2 cellular contexts compared by ENCODE assay signal in the genomic region with DNA sequence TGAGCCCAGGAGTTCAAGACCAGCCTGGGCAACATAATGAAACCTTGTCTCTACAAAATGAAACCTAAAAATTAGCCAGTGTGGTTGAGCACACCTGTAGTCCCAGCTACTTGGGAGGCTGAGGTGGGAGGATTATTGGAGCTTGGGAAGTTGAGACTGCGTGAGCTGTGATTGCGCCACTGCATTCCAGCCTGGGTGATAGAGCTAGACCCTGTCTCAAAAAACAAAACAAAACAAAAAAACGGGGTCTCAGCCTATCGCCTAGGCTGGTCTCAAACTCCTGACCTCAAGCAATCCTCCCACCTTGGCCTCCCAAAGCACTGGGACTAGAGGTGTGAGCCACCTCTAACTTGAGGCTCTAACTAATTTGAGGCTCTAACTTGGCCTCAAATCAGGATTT.
TF ChIP-seq lines count a peak whose summit lies in the region.

No MANE protein-coding gene starts in this region.

TF ChIP-seq in IMR-90, 13 proteins besides CTCF, POLR2A, EP300 and RAD21:
- TF ChIP-seq, protein P1, sequence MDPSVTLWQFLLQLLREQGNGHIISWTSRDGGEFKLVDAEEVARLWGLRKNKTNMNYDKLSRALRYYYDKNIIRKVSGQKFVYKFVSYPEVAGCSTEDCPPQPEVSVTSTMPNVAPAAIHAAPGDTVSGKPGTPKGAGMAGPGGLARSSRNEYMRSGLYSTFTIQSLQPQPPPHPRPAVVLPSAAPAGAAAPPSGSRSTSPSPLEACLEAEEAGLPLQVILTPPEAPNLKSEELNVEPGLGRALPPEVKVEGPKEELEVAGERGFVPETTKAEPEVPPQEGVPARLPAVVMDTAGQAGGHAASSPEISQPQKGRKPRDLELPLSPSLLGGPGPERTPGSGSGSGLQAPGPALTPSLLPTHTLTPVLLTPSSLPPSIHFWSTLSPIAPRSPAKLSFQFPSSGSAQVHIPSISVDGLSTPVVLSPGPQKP (IDR thresholded peaks at IDR 0.05; ENCODE audit: borderline replicate concordance, low read depth, low read length): no peak
- no peak for TF ChIP-seq MAFK (IDR thresholded peaks at IDR 0.05; ENCODE audit: low read depth, low read length)
- TF ChIP-seq CEBPB (IDR thresholded peaks at IDR 0.05; ENCODE audit: low read depth, low read length): peak; percentile 24; the same call in 1 of the 2 replicates
- TF ChIP-seq, protein P2, sequence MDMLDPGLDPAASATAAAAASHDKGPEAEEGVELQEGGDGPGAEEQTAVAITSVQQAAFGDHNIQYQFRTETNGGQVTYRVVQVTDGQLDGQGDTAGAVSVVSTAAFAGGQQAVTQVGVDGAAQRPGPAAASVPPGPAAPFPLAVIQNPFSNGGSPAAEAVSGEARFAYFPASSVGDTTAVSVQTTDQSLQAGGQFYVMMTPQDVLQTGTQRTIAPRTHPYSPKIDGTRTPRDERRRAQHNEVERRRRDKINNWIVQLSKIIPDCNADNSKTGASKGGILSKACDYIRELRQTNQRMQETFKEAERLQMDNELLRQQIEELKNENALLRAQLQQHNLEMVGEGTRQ (IDR thresholded peaks at IDR 0.05; ENCODE audit: low read depth, low read length): no peak
- no peak for TF ChIP-seq RFX5 (IDR thresholded peaks at IDR 0.05; ENCODE audit: low read depth, low read length)
- TF ChIP-seq BHLHE40 (IDR thresholded peaks at IDR 0.05; ENCODE audit: low read depth, low read length): no peak

TF ChIP-seq in K562, 482 proteins besides CTCF, POLR2A, EP300 and RAD21:
- 0 out of 2 replicates have a peak, but pooled peaks have one; percentile 43 for TF ChIP-seq CAMTA2 (CRISPR knock-in tag; conservative IDR thresholded peaks at IDR 0.05)
- TF ChIP-seq ARHGAP35 (IDR thresholded peaks at IDR 0.05; ENCODE audit: partially characterized antibody): peak; percentile 63
- TF ChIP-seq CHCHD3 (CRISPR knock-in tag; IDR thresholded peaks at IDR 0.05): no peak
- no peak for TF ChIP-seq STAG1 (CRISPR knock-in tag; IDR thresholded peaks at IDR 0.05; ENCODE audit: borderline replicate concordance)
- TF ChIP-seq HDGF (IDR thresholded peaks at IDR 0.05): no peak
- peak; percentile 10 for TF ChIP-seq NCOA4 (IDR thresholded peaks at IDR 0.05; ENCODE audit: partially characterized antibody)
- TF ChIP-seq SIN3A (IDR thresholded peaks at IDR 0.05; ENCODE audit: borderline replicate concordance in 2 of 2, control insufficient read depth in 1 of 2, low read depth in 2 of 2, low read length in 2 of 2): 0 out of 4 replicates have a peak, but pooled peaks of 1 of the 2 experiments have one; percentile 50
- TF ChIP-seq, protein P3, sequence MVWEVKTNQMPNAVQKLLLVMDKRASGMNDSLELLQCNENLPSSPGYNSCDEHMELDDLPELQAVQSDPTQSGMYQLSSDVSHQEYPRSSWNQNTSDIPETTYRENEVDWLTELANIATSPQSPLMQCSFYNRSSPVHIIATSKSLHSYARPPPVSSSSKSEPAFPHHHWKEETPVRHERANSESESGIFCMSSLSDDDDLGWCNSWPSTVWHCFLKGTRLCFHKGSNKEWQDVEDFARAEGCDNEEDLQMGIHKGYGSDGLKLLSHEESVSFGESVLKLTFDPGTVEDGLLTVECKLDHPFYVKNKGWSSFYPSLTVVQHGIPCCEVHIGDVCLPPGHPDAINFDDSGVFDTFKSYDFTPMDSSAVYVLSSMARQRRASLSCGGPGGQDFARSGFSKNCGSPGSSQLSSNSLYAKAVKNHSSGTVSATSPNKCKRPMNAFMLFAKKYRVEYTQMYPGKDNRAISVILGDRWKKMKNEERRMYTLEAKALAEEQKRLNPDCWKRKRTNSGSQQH (CRISPR knock-in tag; IDR thresholded peaks at IDR 0.05): 0 out of 2 replicates have a peak, but pooled peaks have one; percentile 5
- TF ChIP-seq ZKSCAN3 (CRISPR knock-in tag; IDR thresholded peaks at IDR 0.05): no peak
- no peak for TF ChIP-seq ARNT (IDR thresholded peaks at IDR 0.05)
- TF ChIP-seq, protein P4, sequence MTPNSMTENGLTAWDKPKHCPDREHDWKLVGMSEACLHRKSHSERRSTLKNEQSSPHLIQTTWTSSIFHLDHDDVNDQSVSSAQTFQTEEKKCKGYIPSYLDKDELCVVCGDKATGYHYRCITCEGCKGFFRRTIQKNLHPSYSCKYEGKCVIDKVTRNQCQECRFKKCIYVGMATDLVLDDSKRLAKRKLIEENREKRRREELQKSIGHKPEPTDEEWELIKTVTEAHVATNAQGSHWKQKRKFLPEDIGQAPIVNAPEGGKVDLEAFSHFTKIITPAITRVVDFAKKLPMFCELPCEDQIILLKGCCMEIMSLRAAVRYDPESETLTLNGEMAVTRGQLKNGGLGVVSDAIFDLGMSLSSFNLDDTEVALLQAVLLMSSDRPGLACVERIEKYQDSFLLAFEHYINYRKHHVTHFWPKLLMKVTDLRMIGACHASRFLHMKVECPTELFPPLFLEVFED (CRISPR knock-in tag; conservative IDR thresholded peaks at IDR 0.05): peak; percentile 78; the same call in 1 of the 2 replicates
- TF ChIP-seq POLR2B (IDR thresholded peaks at IDR 0.05; ENCODE audit: low read depth, partially characterized antibody): peak; percentile 23
- TF ChIP-seq HLTF (IDR thresholded peaks at IDR 0.05): peak; percentile 50; the same call in 1 of the 2 replicates
- TF ChIP-seq PURB (CRISPR knock-in tag; IDR thresholded peaks at IDR 0.05; ENCODE audit: low read depth): no peak
- TF ChIP-seq CSDE1 (IDR thresholded peaks at IDR 0.05): peak in 1 of 2 experiments; percentile 55; a peak in 1 of 4 replicates
- peak; percentile 22; the same call in 1 of the 2 replicates for TF ChIP-seq SUPT5H (IDR thresholded peaks at IDR 0.05)
- TF ChIP-seq, protein P5, sequence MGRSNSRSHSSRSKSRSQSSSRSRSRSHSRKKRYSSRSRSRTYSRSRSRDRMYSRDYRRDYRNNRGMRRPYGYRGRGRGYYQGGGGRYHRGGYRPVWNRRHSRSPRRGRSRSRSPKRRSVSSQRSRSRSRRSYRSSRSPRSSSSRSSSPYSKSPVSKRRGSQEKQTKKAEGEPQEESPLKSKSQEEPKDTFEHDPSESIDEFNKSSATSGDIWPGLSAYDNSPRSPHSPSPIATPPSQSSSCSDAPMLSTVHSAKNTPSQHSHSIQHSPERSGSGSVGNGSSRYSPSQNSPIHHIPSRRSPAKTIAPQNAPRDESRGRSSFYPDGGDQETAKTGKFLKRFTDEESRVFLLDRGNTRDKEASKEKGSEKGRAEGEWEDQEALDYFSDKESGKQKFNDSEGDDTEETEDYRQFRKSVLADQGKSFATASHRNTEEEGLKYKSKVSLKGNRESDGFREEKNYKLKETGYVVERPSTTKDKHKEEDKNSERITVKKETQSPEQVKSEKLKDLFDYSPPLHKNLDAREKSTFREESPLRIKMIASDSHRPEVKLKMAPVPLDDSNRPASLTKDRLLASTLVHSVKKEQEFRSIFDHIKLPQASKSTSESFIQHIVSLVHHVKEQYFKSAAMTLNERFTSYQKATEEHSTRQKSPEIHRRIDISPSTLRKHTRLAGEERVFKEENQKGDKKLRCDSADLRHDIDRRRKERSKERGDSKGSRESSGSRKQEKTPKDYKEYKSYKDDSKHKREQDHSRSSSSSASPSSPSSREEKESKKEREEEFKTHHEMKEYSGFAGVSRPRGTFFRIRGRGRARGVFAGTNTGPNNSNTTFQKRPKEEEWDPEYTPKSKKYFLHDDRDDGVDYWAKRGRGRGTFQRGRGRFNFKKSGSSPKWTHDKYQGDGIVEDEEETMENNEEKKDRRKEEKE (IDR thresholded peaks at IDR 0.05; ENCODE audit: borderline replicate concordance in 1 of 2, control insufficient read depth in 1 of 2, low read depth in 2 of 2, low read length in 1 of 2): peak in 1 of 2 experiments; percentile 50; a peak in 1 of 4 replicates
- TF ChIP-seq, protein P6, sequence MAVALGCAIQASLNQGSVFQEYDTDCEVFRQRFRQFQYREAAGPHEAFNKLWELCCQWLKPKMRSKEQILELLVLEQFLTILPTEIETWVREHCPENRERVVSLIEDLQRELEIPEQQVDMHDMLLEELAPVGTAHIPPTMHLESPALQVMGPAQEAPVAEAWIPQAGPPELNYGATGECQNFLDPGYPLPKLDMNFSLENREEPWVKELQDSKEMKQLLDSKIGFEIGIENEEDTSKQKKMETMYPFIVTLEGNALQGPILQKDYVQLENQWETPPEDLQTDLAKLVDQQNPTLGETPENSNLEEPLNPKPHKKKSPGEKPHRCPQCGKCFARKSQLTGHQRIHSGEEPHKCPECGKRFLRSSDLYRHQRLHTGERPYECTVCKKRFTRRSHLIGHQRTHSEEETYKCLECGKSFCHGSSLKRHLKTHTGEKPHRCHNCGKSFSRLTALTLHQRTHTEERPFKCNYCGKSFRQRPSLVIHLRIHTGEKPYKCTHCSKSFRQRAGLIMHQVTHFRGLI (CRISPR knock-in tag; IDR thresholded peaks at IDR 0.05): 0 out of 2 replicates have a peak, but pooled peaks have one; percentile 56
- no peak for TF ChIP-seq PRMT5 (CRISPR knock-in tag; IDR thresholded peaks at IDR 0.05)
